In the genomic region with DNA sequence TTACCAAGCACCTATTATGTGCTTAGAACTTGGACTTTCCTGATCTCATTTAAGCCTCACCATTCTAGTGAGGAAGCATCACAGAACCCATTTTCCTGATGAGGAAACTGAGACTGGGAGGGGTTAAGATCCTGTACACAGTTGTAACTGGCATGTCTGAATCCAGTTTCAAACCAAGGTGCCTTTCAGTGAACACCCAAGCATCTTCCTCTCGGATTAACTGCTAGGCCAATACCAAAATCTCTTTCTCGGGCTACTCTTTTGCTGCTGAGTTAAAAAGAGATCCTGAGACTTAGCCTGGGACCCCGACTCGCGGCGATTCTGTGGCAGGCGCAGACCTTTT, we compare ENCODE assay signal across 11 cellular contexts. TPM values are rescaled to one million over a fixed set of nuclear protein-coding genes. Genes with fewer than 3 reads are reported as not detected.
A peak's percentile ranks its signal among the peaks of the same experiment; 100 is the strongest.
DNase-seq lines count a peak whose midpoint lies in the region; ATAC-seq and TF ChIP-seq lines count a peak whose summit lies in the region.
"Had no signal": no experiment of that assay in that cellular context is flagged by ENCODE, and none has a peak within 500 bp of the region (broad histone marks: within the 10 kb centered on the region; RNA-seq: fewer than 3 reads in every experiment).

No MANE protein-coding gene starts in this region.

- intact Hi-C loops in transverse colon (cut with DNase I; ENCODE audit: low total_unique reads) (loop anchor here (5.0 kb wide), 3 partner anchors 71 to 326 kb away; no protein-coding TSS in a partner anchor), adrenal gland (cut with DNase I) (loop anchor here (2.0 to 10.0 kb wide), 6 partner anchors 116 to 324 kb away; no protein-coding TSS in a partner anchor)
- intact Hi-C loops in activated CD8-positive, alpha-beta T cell treated with anti-CD3 and anti-CD28 coated beads for 36 hours (cut with micrococcal nuclease), result loop anchor here (5.0 kb wide), 2 partner anchors 194 to 216 kb away; no protein-coding TSS in a partner anchor

- POLR2A ChIA-PET in activated CD8-positive, alpha-beta T cell treated with anti-CD3 and anti-CD28 coated beads for 36 hours (lab: Charles Lee), result no interaction called here

- H3K27me3 Mint-ChIP-seq in T-helper 2 cell treated with Interferon-gamma antibody and Interleukin-4, amounts not matched to agents 5 μg/mL and 100 μg/mL, for 36 hours (ENCODE audit: low read depth), result peaks cover 59% of the 10 kb centered on the region
- no peaks in the 10 kb centered on the region for H3K27me3 Mint-ChIP-seq in chondrocyte (ENCODE audit: low read depth)
- peaks cover 51% of the 10 kb centered on the region for H3K27me3 Mint-ChIP-seq in activated CD8-positive, alpha-beta T cell treated with anti-CD3 and anti-CD28 coated beads for 36 hours

- H3K27ac Mint-ChIP-seq in T-helper 2 cell treated with Interferon-gamma antibody and Interleukin-4, amounts not matched to agents 5 μg/mL and 100 μg/mL, for 36 hours, result no peak overlapping the region
- H3K27ac Mint-ChIP-seq in chondrocyte (ENCODE audit: unreplicated experiment), result no peak overlapping the region
- no peak overlapping the region for H3K27ac Mint-ChIP-seq in activated CD8-positive, alpha-beta T cell treated with anti-CD3 and anti-CD28 coated beads for 36 hours
- H3K27ac Mint-ChIP-seq: stimulated activated naive CD8-positive, alpha-beta T cell treated with anti-CD3 and anti-CD28 coated beads, Interleukin-15, Interleukin-2, amounts not matched to agents 100 ng/mL and 50 ng/mL, for 24 hours had no signal

- H3K4me1 Mint-ChIP-seq in T-helper 2 cell treated with Interferon-gamma antibody and Interleukin-4, amounts not matched to agents 5 μg/mL and 100 μg/mL, for 36 hours (ENCODE audit: low read depth), result peaks cover 27% of the 10 kb centered on the region
- peaks cover 77% of the 10 kb centered on the region for H3K4me1 Mint-ChIP-seq in chondrocyte (ENCODE audit: low read depth)
- peaks cover 10% of the 10 kb centered on the region for H3K4me1 Mint-ChIP-seq in activated CD8-positive, alpha-beta T cell treated with anti-CD3 and anti-CD28 coated beads for 36 hours (ENCODE audit: low read depth)

- in situ Hi-C loops in transverse colon (cut with MboI; ENCODE audit: low pct_ligation_motif_present in 1 of 4, low pct_unique_long_range_greater_than_20kb in 1 of 4, low sequenced_read_pairs in 3 of 4), result loop anchor here (5.0 to 25.0 kb wide), 5 partner anchors 184 to 324 kb away; no protein-coding TSS in a partner anchor

- H3K4me3 ChIP-seq in muscle layer of colon (ENCODE audit: low read depth in 1 of 2, low read length in 2 of 2) (peak overlapping the region; percentile 28 to 54), transverse colon (peak overlapping the region in 3 of 4 donors; percentile 30 to 62 (median 45)), adrenal gland (peak overlapping the region in 1 of 4 donors; percentile 53)

- no peak for TF ChIP-seq EP300 in transverse colon (IDR thresholded peaks at IDR 0.05; ENCODE audit: low read depth)

- H3K27me3 ChIP-seq in muscle layer of colon (ENCODE audit: control insufficient read depth in 1 of 2, insufficient read depth in 2 of 2, low read length in 2 of 2), result peaks cover 14 to 19% of the 10 kb centered on the region in 2 donors
- peaks cover 38% of the 10 kb centered on the region for H3K27me3 ChIP-seq in transverse colon
- peaks cover 21% of the 10 kb centered on the region for H3K27me3 ChIP-seq in adrenal gland

- CTCF ChIA-PET in activated CD8-positive, alpha-beta T cell treated with anti-CD3 and anti-CD28 coated beads for 36 hours (lab: Charles Lee), result interaction anchor here (0.9 to 7.1 kb wide), 9 partner anchors 8 to 372 kb away, joined by 3 to 104 read pairs (median 6); no protein-coding TSS in a partner anchor

- H3K36me3 Mint-ChIP-seq in T-helper 2 cell treated with Interferon-gamma antibody and Interleukin-4, amounts not matched to agents 5 μg/mL and 100 μg/mL, for 36 hours (ENCODE audit: low read depth), result peaks cover 1% of the 10 kb centered on the region
- H3K36me3 Mint-ChIP-seq in chondrocyte (ENCODE audit: low read depth), result peaks cover 8% of the 10 kb centered on the region
- no peaks in the 10 kb centered on the region for H3K36me3 Mint-ChIP-seq in activated CD8-positive, alpha-beta T cell treated with anti-CD3 and anti-CD28 coated beads for 36 hours (ENCODE audit: low read depth)

- H3K27ac ChIP-seq in muscle layer of colon (ENCODE audit: low read depth, low read length) (no peak overlapping the region), transverse colon (no peak overlapping the region), adrenal gland (no peak overlapping the region)

- peak overlapping the region; percentile 24 for H3K4me3 Mint-ChIP-seq in T-helper 2 cell treated with Interferon-gamma antibody and Interleukin-4, amounts not matched to agents 5 μg/mL and 100 μg/mL, for 36 hours
- peak overlapping the region; percentile 33 for H3K4me3 Mint-ChIP-seq in chondrocyte (ENCODE audit: unreplicated experiment)
- H3K4me3 Mint-ChIP-seq in activated CD8-positive, alpha-beta T cell treated with anti-CD3 and anti-CD28 coated beads for 36 hours, result no peak overlapping the region
- H3K4me3 Mint-ChIP-seq: activated T-cell treated with anti-CD3 and anti-CD28 coated beads, Interleukin-2, amount 50 U/mL, for 4 hours; central memory CD8-positive, alpha-beta T cell; stimulated activated naive CD8-positive, alpha-beta T cell treated with anti-CD3 and anti-CD28 coated beads, Interleukin-15, Interleukin-2, amounts not matched to agents 100 ng/mL and 50 ng/mL, for 24 hours had no signal

- no peak for DNase-seq in T-helper 2 cell treated with Interferon-gamma antibody and Interleukin-4, amounts not matched to agents 5 μg/mL and 100 μg/mL, for 36 hours (ENCODE audit: low spot score)
- DNase-seq in T-helper 2 cell (no peak), chondrocyte (ENCODE audit: low spot score) (no peak), transverse colon (no peak), adrenal gland (no peak)
- DNase-seq in activated CD8-positive, alpha-beta T cell treated with anti-CD3 and anti-CD28 coated beads for 36 hours, result no peak
- DNase-seq: activated T-cell treated with anti-CD3 and anti-CD28 coated beads, Interleukin-2, amount 50 U/mL, for 4 hours had no signal

- TF ChIP-seq CTCF in chondrocyte (IDR thresholded peaks at IDR 0.05), result no peak
- no peak for TF ChIP-seq CTCF in transverse colon (IDR thresholded peaks at IDR 0.05)
- no peak for TF ChIP-seq CTCF in adrenal gland (IDR thresholded peaks at IDR 0.05)
- no peak for TF ChIP-seq CTCF in activated CD8-positive, alpha-beta T cell treated with anti-CD3 and anti-CD28 coated beads for 36 hours (IDR thresholded peaks at IDR 0.05)

- H3K9me3 ChIP-seq in muscle layer of colon (ENCODE audit: low read length), result no peaks in the 10 kb centered on the region
- no peaks in the 10 kb centered on the region for H3K9me3 ChIP-seq in transverse colon
- H3K9me3 ChIP-seq in adrenal gland (replicated peaks in 1 of 3), result no peaks in the 10 kb centered on the region

- H3K36me3 ChIP-seq in muscle layer of colon (ENCODE audit: insufficient read depth, low read length) (no peaks in the 10 kb centered on the region), transverse colon (no peaks in the 10 kb centered on the region), adrenal gland (replicated peaks in 1 of 2) (no peaks in the 10 kb centered on the region)

- ATAC-seq in HG03159 (IDR thresholded peaks at IDR 0.05; ENCODE audit: unreplicated experiment), result no peak
- no peak for ATAC-seq in activated CD8-positive, alpha-beta T cell treated with anti-CD3 and anti-CD28 coated beads for 36 hours

- TF ChIP-seq POLR2A in transverse colon (IDR thresholded peaks at IDR 0.05) (no peak), adrenal gland (IDR thresholded peaks at IDR 0.05) (no peak)

- H3K4me1 ChIP-seq in muscle layer of colon (ENCODE audit: insufficient read depth, low read length) (peaks cover 20% of the 10 kb centered on the region), transverse colon (peaks cover 4 to 49% (median 38%) of the 10 kb centered on the region in 4 donors), adrenal gland (replicated peaks in 1 of 2) (peaks cover 5 to 20% of the 10 kb centered on the region in 2 donors)

- H3K9ac ChIP-seq in muscle layer of colon (ENCODE audit: low read length), result no peak overlapping the region

- 17 to 44% methylated on average over 2 to 7 of the region's 7 CpGs for WGBS in transverse colon (ENCODE audit: low coverage in 1 of 2), 2 donors
- WGBS in adrenal gland, 4 donors, result 17 to 30% (median 23%) methylated on average over 7 of the region's 7 CpGs

- H3K9me3 Mint-ChIP-seq in T-helper 2 cell treated with Interferon-gamma antibody and Interleukin-4, amounts not matched to agents 5 μg/mL and 100 μg/mL, for 36 hours, result no peaks in the 10 kb centered on the region
- no peaks in the 10 kb centered on the region for H3K9me3 Mint-ChIP-seq in chondrocyte (ENCODE audit: low read depth)
- no peaks in the 10 kb centered on the region for H3K9me3 Mint-ChIP-seq in activated CD8-positive, alpha-beta T cell treated with anti-CD3 and anti-CD28 coated beads for 36 hours
- H3K9me3 Mint-ChIP-seq: activated T-cell treated with anti-CD3 and anti-CD28 coated beads, Interleukin-2, amount 50 U/mL, for 4 hours; central memory CD8-positive, alpha-beta T cell; stimulated activated naive CD8-positive, alpha-beta T cell treated with anti-CD3 and anti-CD28 coated beads, Interleukin-15, Interleukin-2, amounts not matched to agents 100 ng/mL and 50 ng/mL, for 24 hours had no signal

RNA-seq across cellular contexts. Expression of a gene that starts 0.6 kb away (rescaled TPM):
- total RNA-seq in chondrocyte (138 to 146 TPM (median 143 TPM) in 3 replicates), transverse colon (under 1 TPM in 2 of 4 donors, not detected in 2; 0.27 to 0.32 TPM), adrenal gland (1 to 10 TPM in 1 of 8 donors, under 1 TPM in 7; 0.25 to 2.2 (median 0.52) TPM)
- under 1 TPM; 0.08 to 0.20 (median 0.10) TPM for polyA plus RNA-seq in adrenal gland
- total RNA-seq in activated CD8-positive, alpha-beta T cell treated with anti-CD3 and anti-CD28 coated beads for 36 hours, result not detected

Comparison
In these comparisons a context has a peak if more than half of its experiments do, and no peak if none do; other contexts are left out.
1. RNA of a gene that starts 0.6 kb away (total RNA-seq): 138 to 146 TPM in chondrocyte; 0.25 to 2.2 TPM in adrenal gland, 0.27 to 0.32 TPM in transverse colon and not detected in activated CD8-positive, alpha-beta T cell treated with anti-CD3 and anti-CD28 coated beads for 36 hours; every median in the first group is over 10 times any median in the second.